ENCODE assay signal across 9 cellular contexts in genomic region chr1:220189750-220190347, GRCh38.
DNase-seq lines count a peak whose midpoint lies in the region; ATAC-seq and TF ChIP-seq lines count a peak whose summit lies in the region.
"Had no signal": no experiment of that assay in that cellular context is flagged by ENCODE, and none has a peak within 500 bp of the region (broad histone marks: within the 10 kb centered on the region; RNA-seq: fewer than 3 reads in every experiment).

No MANE protein-coding gene starts in this region.

- DNase-seq in IMR-90: peak; percentile 37
- no peak for DNase-seq in RWPE2 (ENCODE audit: low spot score)
- DNase-seq in foreskin fibroblast: peak; percentile 6 to 41
- no peak for DNase-seq in activated CD8-positive, alpha-beta memory T cell treated with anti-CD3 and anti-CD28 coated beads for 24 hours
- DNase-seq in T1000 (lab: John Stamatoyannopoulos, UW): no peak
- no peak for DNase-seq in cerebellar nuclear complex (lab: John Stamatoyannopoulos, UW)
- no peak for DNase-seq in ureter (ENCODE audit: low spot score)

- no peak overlapping the region for H3K18ac ChIP-seq in IMR-90 (ENCODE audit: low read depth, low read length)

- no peaks in the 10 kb centered on the region for H3K9me1 ChIP-seq in IMR-90 (ENCODE audit: insufficient read depth, low read length)

- TF ChIP-seq CTCF in DOHH2 (IDR thresholded peaks at IDR 0.05; ENCODE audit: low read depth, low read length, poor library complexity, severe bottlenecking) (peak; percentile 58), IMR-90 (conservative IDR thresholded peaks at IDR 0.05; ENCODE audit: low read depth, low read length) (peak; percentile 54), RWPE2 (IDR thresholded peaks at IDR 0.05; ENCODE audit: poor library complexity, severe bottlenecking) (peak; percentile 60), foreskin fibroblast (IDR thresholded peaks at IDR 0.05; ENCODE audit: low read depth, low read length) (peak; percentile 47)

- H4K20me1 ChIP-seq in DOHH2 (ENCODE audit: control insufficient read depth, insufficient read depth, low read depth, low read length) (no peaks in the 10 kb centered on the region; the same call in 1 of the 2 replicates), IMR-90 (ENCODE audit: insufficient read depth, low read length) (no peaks in the 10 kb centered on the region)

- H3K9me3 ChIP-seq in DOHH2 (ENCODE audit: control insufficient read depth, insufficient read depth, low read length) (no peaks in the 10 kb centered on the region), IMR-90 (ENCODE audit: control insufficient read depth, insufficient read depth, low read length) (no peaks in the 10 kb centered on the region), RWPE2 (ENCODE audit: severe bottlenecking) (no peaks in the 10 kb centered on the region)
- H3K9me3 ChIP-seq: neutrophil had no signal

- H4K91ac ChIP-seq in IMR-90 (ENCODE audit: insufficient read depth, low read depth, low read length): no peak overlapping the region

- dilution Hi-C loops in IMR-90 (cut with HindIII; ENCODE audit: low sequenced_read_pairs, unreplicated experiment): no loop called here

- TF ChIP-seq POLR2A in IMR-90 (IDR thresholded peaks at IDR 0.05; ENCODE audit: low read depth, low read length): no peak

- H3F3A ChIP-seq in DOHH2 (ENCODE audit: control insufficient read depth, insufficient read depth): peaks cover 10% of the 10 kb centered on the region; the same call in 1 of the 2 replicates

- no TSS peak for BruUV-seq in IMR-90 (replicated peaks; lab: Mats Ljungman, UMichigan)

- H3K56ac ChIP-seq in IMR-90 (ENCODE audit: extremely low read depth, insufficient read depth, low read length): no peak overlapping the region

- H3K27ac ChIP-seq in DOHH2 (ENCODE audit: low read depth, low read length): no peak overlapping the region
- H3K27ac ChIP-seq in IMR-90 (ENCODE audit: insufficient read depth, low read length): no peak overlapping the region
- H3K27ac ChIP-seq in RWPE2 (ENCODE audit: poor library complexity, severe bottlenecking): no peak overlapping the region
- H3K27ac ChIP-seq: neutrophil had no signal

- H2AFZ ChIP-seq in IMR-90 (replicated peaks; ENCODE audit: low read length, poor library complexity): no peak overlapping the region

- CTCF ChIA-PET in IMR-90 (lab: Yijun Ruan, JAX): interaction anchor here (0.8 to 1.2 kb wide), 5 partner anchors 8 to 1605 kb away, joined by 3 to 5 read pairs (median 3); no protein-coding TSS in a partner anchor

- H2AK9ac ChIP-seq in IMR-90 (replicated peaks; ENCODE audit: low read depth, low read length, poor library complexity): no peak overlapping the region

- no peak overlapping the region for H2BK120ac ChIP-seq in IMR-90 (ENCODE audit: low read depth, low read length)

- H4K8ac ChIP-seq in IMR-90 (ENCODE audit: low read depth in 2 of 2, low read length in 2 of 2): no peak overlapping the region

- in situ Hi-C loops in IMR-90 (cut with MboI; ENCODE audit: low sequenced_read_pairs): no loop called here

- intact Hi-C loops in IMR-90 (cut with micrococcal nuclease): loop anchor here (2.0 kb wide), 1 partner anchor 13 kb away; no protein-coding TSS in a partner anchor

- H4K5ac ChIP-seq in IMR-90 (ENCODE audit: low read depth, low read length): no peak overlapping the region

- H3K14ac ChIP-seq in IMR-90 (replicated peaks; ENCODE audit: low read depth, low read length): no peak overlapping the region

- H3K4me1 ChIP-seq in DOHH2 (ENCODE audit: control insufficient read depth, low read length) (no peaks in the 10 kb centered on the region), IMR-90 (ENCODE audit: control insufficient read depth, insufficient read depth, low read length) (no peaks in the 10 kb centered on the region), RWPE2 (ENCODE audit: insufficient read depth, poor library complexity, severe bottlenecking) (no peaks in the 10 kb centered on the region)

- H3K27me3 ChIP-seq in DOHH2 (ENCODE audit: control insufficient read depth, low read length): no peaks in the 10 kb centered on the region
- H3K27me3 ChIP-seq in IMR-90 (ENCODE audit: control insufficient read depth, insufficient read depth, low read length): no peaks in the 10 kb centered on the region
- H3K27me3 ChIP-seq in RWPE2 (ENCODE audit: insufficient read depth, poor library complexity, severe bottlenecking): no peaks in the 10 kb centered on the region
- H3K27me3 ChIP-seq: neutrophil had no signal

- peak; percentile 47; the same call in 1 of the 2 replicates for TF ChIP-seq RAD21 in IMR-90 (IDR thresholded peaks at IDR 0.05; ENCODE audit: low read length)

- no CpG with 5 or more reads among the region's 1 CpG for WGBS in IMR-90 (ENCODE audit: extremely low coverage in 2 of 2, insufficient read length in 1 of 2), 2 experiments

- no peak overlapping the region for H3K23ac ChIP-seq in IMR-90 (ENCODE audit: low read depth, low read length)

- no peak overlapping the region for H3K9ac ChIP-seq in IMR-90 (ENCODE audit: low read depth, low read length)

- no peak overlapping the region for H2BK5ac ChIP-seq in IMR-90 (ENCODE audit: low read depth, low read length, poor library complexity, severe bottlenecking)

- H3K4me3 ChIP-seq in DOHH2 (ENCODE audit: low read length): no peak overlapping the region
- H3K4me3 ChIP-seq in IMR-90 (ENCODE audit: insufficient read depth, low read depth, low read length): no peak overlapping the region
- H3K4me3 ChIP-seq in RWPE2 (ENCODE audit: severe bottlenecking): no peak overlapping the region
- H3K4me3 ChIP-seq in foreskin fibroblast (ENCODE audit: low read depth in 1 of 2, low read length in 2 of 2): no peak overlapping the region

- H3K4me2 ChIP-seq in DOHH2 (ENCODE audit: low read length) (no peak overlapping the region), IMR-90 (ENCODE audit: low read depth, low read length) (no peak overlapping the region)

- no peak overlapping the region for H2BK20ac ChIP-seq in IMR-90 (ENCODE audit: low read depth, low read length)

- no peak overlapping the region for H2BK15ac ChIP-seq in IMR-90 (ENCODE audit: low read depth, low read length)

- POLR2A ChIA-PET in IMR-90 (lab: Charles Lee; ENCODE audit: unreplicated experiment): no interaction called here

- ATAC-seq in IMR-90 (ENCODE audit: low read depth): peak; percentile 56
- no peak for ATAC-seq in RWPE2 (ENCODE audit: low read depth)

- H3K79me2 ChIP-seq in DOHH2 (ENCODE audit: control insufficient read depth, low read length): no peaks in the 10 kb centered on the region

- H3K4ac ChIP-seq in IMR-90 (ENCODE audit: low read depth, low read length): no peak overlapping the region

- H2AK5ac ChIP-seq in IMR-90 (ENCODE audit: low read depth, low read length): no peak overlapping the region

- H3K36me3 ChIP-seq in DOHH2 (ENCODE audit: control insufficient read depth, low read length) (peaks cover 70% of the 10 kb centered on the region), IMR-90 (ENCODE audit: control insufficient read depth, insufficient read depth, low read length) (peaks cover 23% of the 10 kb centered on the region), RWPE2 (ENCODE audit: low read depth) (peaks cover 20% of the 10 kb centered on the region)

- H3K9me2 ChIP-seq in DOHH2 (replicated peaks; ENCODE audit: control insufficient read depth, low read length): no peaks in the 10 kb centered on the region

- H3K79me1 ChIP-seq in IMR-90 (ENCODE audit: low read depth in 1 of 2, low read length in 2 of 2): no peaks in the 10 kb centered on the region; a peak in 1 of 4 replicates

TF ChIP-seq in IMR-90, 13 proteins besides CTCF, POLR2A, EP300 and RAD21:
- TF ChIP-seq SMC3 (IDR thresholded peaks at IDR 0.05; ENCODE audit: low read depth, low read length) (peak; percentile 38; the same call in 1 of the 2 replicates), USF2 (IDR thresholded peaks at IDR 0.05; ENCODE audit: low read depth, low read length) (no peak)

Comparison
In these comparisons a context has a peak if more than half of its experiments do, and no peak if none do; other contexts are left out.
1. DNase-seq: peak in IMR-90 (single experiment) and foreskin fibroblast (2 of 2); none in RWPE2 (single experiment), activated CD8-positive, alpha-beta memory T cell treated with anti-CD3 and anti-CD28 coated beads for 24 hours (single experiment), T1000 (single experiment), cerebellar nuclear complex (0 of 2) and ureter (single experiment).
2. Peak in every context shown above with its lines, with median percentiles within 50 percentile points of each other: CTCF ChIP-seq.